In the genomic region with DNA sequence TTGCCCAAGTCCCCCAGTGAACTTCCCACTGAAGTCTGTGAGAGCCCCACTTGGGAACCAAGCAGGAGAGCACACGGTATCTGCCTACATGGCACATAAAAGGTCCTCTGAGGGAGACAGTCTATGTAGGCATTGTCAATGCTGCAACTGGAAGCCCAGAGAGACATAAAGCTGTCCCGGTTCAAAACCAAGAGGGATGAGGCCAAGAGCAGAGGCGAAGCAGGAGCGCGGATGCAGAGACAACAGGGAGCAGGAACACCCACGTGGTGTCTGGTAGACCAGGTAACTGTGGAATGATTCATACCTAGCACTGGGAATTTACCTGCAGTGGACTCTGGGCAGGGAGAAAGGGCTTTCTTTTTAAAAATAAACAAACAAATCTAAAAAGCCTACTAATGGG, we compare ENCODE assay signal across 34 cellular contexts.
"Had no signal": no experiment of that assay in that cellular context is flagged by ENCODE, and none has a peak within 500 bp of the region (broad histone marks: within the 10 kb centered on the region; RNA-seq: fewer than 3 reads in every experiment).

No MANE protein-coding gene starts in this region.

- H3K4me1 Mint-ChIP-seq: activated B cell treated with CpG ODN at 0.5 μM for 24 hours; activated CD4-positive, alpha-beta T cell treated with anti-CD3 and anti-CD28 coated beads, Interleukin-2, amount 10 ng/mL, durations not matched to agents 24 days and 14 days; activated CD8-positive, alpha-beta memory T cell treated with anti-CD3 and anti-CD28 coated beads, Interleukin-2, amount 10 ng/mL, durations not matched to agents 7 days and 5 days; activated naive CD4-positive, alpha-beta T cell treated with anti-CD3 and anti-CD28 coated beads, Interleukin-2, amount 10 ng/mL, durations not matched to agents 7 days and 5 days; activated naive CD4-positive, alpha-beta T cell treated with anti-CD3 and anti-CD28 coated beads, Interleukin-2, amount 50 U/mL, for 24 hours; activated naive CD8-positive, alpha-beta T cell treated with anti-CD3 and anti-CD28 coated beads, Interleukin-2, amount 10 ng/mL, durations not matched to agents 7 days and 5 days; activated naive CD8-positive, alpha-beta T cell treated with anti-CD3 and anti-CD28 coated beads, Interleukin-2, amount 50 U/mL, for 24 hours had no signal

- H3K27me3 Mint-ChIP-seq: activated B cell treated with CpG ODN at 0.5 μM for 24 hours; activated CD4-positive, alpha-beta memory T cell treated with anti-CD3 and anti-CD28 coated beads for 36 hours; activated CD4-positive, alpha-beta T cell treated with anti-CD3 and anti-CD28 coated beads, Interleukin-2, amount 10 ng/mL, durations not matched to agents 24 days and 14 days; activated CD8-positive, alpha-beta memory T cell treated with anti-CD3 and anti-CD28 coated beads, Interleukin-2, amount 10 ng/mL, durations not matched to agents 7 days and 5 days; activated naive CD4-positive, alpha-beta T cell treated with anti-CD3 and anti-CD28 coated beads, Interleukin-2, amount 10 ng/mL, durations not matched to agents 7 days and 5 days; activated naive CD4-positive, alpha-beta T cell treated with anti-CD3 and anti-CD28 coated beads, Interleukin-2, amount 50 U/mL, for 24 hours; activated naive CD8-positive, alpha-beta T cell treated with anti-CD3 and anti-CD28 coated beads, Interleukin-2, amount 10 ng/mL, durations not matched to agents 7 days and 5 days; activated naive CD8-positive, alpha-beta T cell treated with anti-CD3 and anti-CD28 coated beads, Interleukin-2, amount 50 U/mL, for 24 hours; activated T-cell treated with anti-CD3 and anti-CD28 coated beads, Interleukin-2, amount 50 U/mL, for 24 hours had no signal

- H3K27me3 ChIP-seq: body of pancreas, brain microvascular endothelial cell, breast epithelium had no signal

- H3K9me3 ChIP-seq: body of pancreas, breast epithelium had no signal

- H3K27ac ChIP-seq: body of pancreas, brain microvascular endothelial cell, breast epithelium, VCaP had no signal

- H3K4me3 Mint-ChIP-seq: activated B cell treated with CpG ODN at 0.5 μM for 24 hours; activated CD4-positive, alpha-beta memory T cell treated with anti-CD3 and anti-CD28 coated beads for 36 hours; activated CD4-positive, alpha-beta T cell treated with anti-CD3 and anti-CD28 coated beads, Interleukin-2, amount 10 ng/mL, durations not matched to agents 24 days and 14 days; activated CD8-positive, alpha-beta memory T cell treated with anti-CD3 and anti-CD28 coated beads, Interleukin-2, amount 10 ng/mL, durations not matched to agents 7 days and 5 days; activated CD8-positive, alpha-beta T cell treated with anti-CD3 and anti-CD28 coated beads, Interleukin-2, amount 10 ng/mL, durations not matched to agents 7 days and 5 days; activated naive CD4-positive, alpha-beta T cell treated with anti-CD3 and anti-CD28 coated beads, Interleukin-2, amount 10 ng/mL, durations not matched to agents 7 days and 5 days; activated naive CD4-positive, alpha-beta T cell treated with anti-CD3 and anti-CD28 coated beads, Interleukin-2, amount 50 U/mL, for 24 hours; activated naive CD8-positive, alpha-beta T cell; activated naive CD8-positive, alpha-beta T cell treated with anti-CD3 and anti-CD28 coated beads, Interleukin-2, amount 10 ng/mL, durations not matched to agents 7 days and 5 days; activated naive CD8-positive, alpha-beta T cell treated with anti-CD3 and anti-CD28 coated beads, Interleukin-2, amount 50 U/mL, for 24 hours; activated T-cell treated with anti-CD3 and anti-CD28 coated beads, Interleukin-2, amount 50 U/mL, for 24 hours; T-helper 1 cell treated with Interleukin-12 subunit alpha and Interleukin-12 subunit beta and Interleukin-4 antibody, amounts not matched to agents 30 μg/mL and 1 μg/mL, for 36 hours; T-helper 2 cell treated with Interferon-gamma antibody and Interleukin-4, amounts not matched to agents 5 μg/mL and 100 μg/mL, for 36 hours had no signal

- H3K9me3 Mint-ChIP-seq: activated B cell treated with CpG ODN at 0.5 μM for 24 hours; activated CD4-positive, alpha-beta memory T cell treated with anti-CD3 and anti-CD28 coated beads for 36 hours; activated CD4-positive, alpha-beta T cell treated with anti-CD3 and anti-CD28 coated beads, Interleukin-2, amount 10 ng/mL, durations not matched to agents 24 days and 14 days; activated naive CD4-positive, alpha-beta T cell treated with anti-CD3 and anti-CD28 coated beads, Interleukin-2, amount 10 ng/mL, durations not matched to agents 7 days and 5 days; activated naive CD4-positive, alpha-beta T cell treated with anti-CD3 and anti-CD28 coated beads, Interleukin-2, amount 50 U/mL, for 24 hours; activated naive CD8-positive, alpha-beta T cell treated with anti-CD3 and anti-CD28 coated beads, Interleukin-2, amount 50 U/mL, for 24 hours; activated T-cell treated with anti-CD3 and anti-CD28 coated beads, Interleukin-2, amount 50 U/mL, for 24 hours; activated T-helper 2 cell treated with anti-CD3 and anti-CD28 coated beads, Interferon-gamma antibody, Interleukin-2, Interleukin-4, amounts not matched to agents 10 μg/mL and 5 μg/mL and 100 μg/mL, durations not matched to agents 14 hours and 24 hours and 36 hours; T-helper 2 cell treated with Interferon-gamma antibody and Interleukin-4, amounts not matched to agents 5 μg/mL and 100 μg/mL, for 36 hours had no signal

- H3K27ac Mint-ChIP-seq: activated B cell treated with CpG ODN at 0.5 μM for 24 hours; activated CD4-positive, alpha-beta memory T cell treated with anti-CD3 and anti-CD28 coated beads for 36 hours; activated CD4-positive, alpha-beta T cell treated with anti-CD3 and anti-CD28 coated beads, Interleukin-2, amount 10 ng/mL, durations not matched to agents 24 days and 14 days; activated CD8-positive, alpha-beta memory T cell treated with anti-CD3 and anti-CD28 coated beads, Interleukin-2, amount 10 ng/mL, durations not matched to agents 7 days and 5 days; activated CD8-positive, alpha-beta T cell treated with anti-CD3 and anti-CD28 coated beads, Interleukin-2, amount 10 ng/mL, durations not matched to agents 7 days and 5 days; activated naive CD4-positive, alpha-beta T cell treated with anti-CD3 and anti-CD28 coated beads, Interleukin-2, amount 10 ng/mL, durations not matched to agents 7 days and 5 days; activated naive CD4-positive, alpha-beta T cell treated with anti-CD3 and anti-CD28 coated beads, Interleukin-2, amount 50 U/mL, for 24 hours; activated naive CD8-positive, alpha-beta T cell; activated naive CD8-positive, alpha-beta T cell treated with anti-CD3 and anti-CD28 coated beads, Interleukin-2, amount 10 ng/mL, durations not matched to agents 7 days and 5 days; activated naive CD8-positive, alpha-beta T cell treated with anti-CD3 and anti-CD28 coated beads, Interleukin-2, amount 50 U/mL, for 24 hours; activated T-cell treated with anti-CD3 and anti-CD28 coated beads, Interleukin-2, amount 50 U/mL, for 24 hours; activated T-helper 2 cell treated with anti-CD3 and anti-CD28 coated beads, Interferon-gamma antibody, Interleukin-2, Interleukin-4, amounts not matched to agents 10 μg/mL and 5 μg/mL and 100 μg/mL, durations not matched to agents 14 hours and 24 hours and 36 hours; T-helper 1 cell treated with Interleukin-12 subunit alpha and Interleukin-12 subunit beta and Interleukin-4 antibody, amounts not matched to agents 30 μg/mL and 1 μg/mL, for 36 hours; T-helper 2 cell treated with Interferon-gamma antibody and Interleukin-4, amounts not matched to agents 5 μg/mL and 100 μg/mL, for 36 hours had no signal

- H3K36me3 ChIP-seq: brain microvascular endothelial cell, breast epithelium had no signal

- ATAC-seq: activated CD8-positive, alpha-beta memory T cell treated with anti-CD3 and anti-CD28 coated beads, Interleukin-2, amount 10 ng/mL, durations not matched to agents 7 days and 5 days; activated CD8-positive, alpha-beta T cell treated with anti-CD3 and anti-CD28 coated beads, Interleukin-2, amount 10 ng/mL, durations not matched to agents 7 days and 5 days; activated naive CD8-positive, alpha-beta T cell treated with anti-CD3 and anti-CD28 coated beads, Interleukin-2, amount 50 U/mL, for 24 hours; body of pancreas had no signal

- DNase-seq: activated B cell treated with CpG ODN at 0.5 μM for 24 hours; activated CD4-positive, alpha-beta memory T cell treated with anti-CD3 and anti-CD28 coated beads for 36 hours; activated CD4-positive, alpha-beta T cell treated with anti-CD3 and anti-CD28 coated beads for 4 hours; activated CD4-positive, alpha-beta T cell treated with anti-CD3 and anti-CD28 coated beads, Interleukin-2, amount 10 ng/mL, durations not matched to agents 24 days and 14 days; activated CD4-positive, alpha-beta T cell treated with anti-CD3 and anti-CD28 coated beads, Interleukin-2, amount 50 U/mL, for 1 hour; activated CD4-positive, alpha-beta T cell treated with anti-CD3 and anti-CD28 coated beads, Interleukin-2, amount 50 U/mL, for 4 hours; activated CD4-positive, CD25-positive, alpha-beta regulatory T cell treated with anti-CD3 and anti-CD28 coated beads, Interleukin-2, amount 50 U/mL, for 72 hours; activated CD8-positive, alpha-beta memory T cell treated with anti-CD3 and anti-CD28 coated beads for 24 hours; activated CD8-positive, alpha-beta memory T cell treated with anti-CD3 and anti-CD28 coated beads, Interleukin-2, amount 10 ng/mL, durations not matched to agents 7 days and 5 days; activated CD8-positive, alpha-beta memory T cell treated with anti-CD3 and anti-CD28 coated beads, Interleukin-2, amount 50 U/mL, for 48 hours; activated CD8-positive, alpha-beta T cell treated with anti-CD3 and anti-CD28 coated beads, Interleukin-2, amount 10 ng/mL, durations not matched to agents 7 days and 5 days; activated effector memory CD4-positive, alpha-beta T cell treated with Interleukin-2 at 50 U/mL for 16 hours; activated gamma-delta T cell; activated naive CD4-positive, alpha-beta T cell treated with anti-CD3 and anti-CD28 coated beads, Interleukin-2, amount 10 ng/mL, durations not matched to agents 7 days and 5 days; activated naive CD4-positive, alpha-beta T cell treated with Interleukin-2 at 50 U/mL for 16 hours; activated naive CD8-positive, alpha-beta T cell treated with anti-CD3 and anti-CD28 coated beads, Interleukin-2, amount 10 ng/mL, durations not matched to agents 7 days and 5 days; activated naive CD8-positive, alpha-beta T cell treated with anti-CD3 and anti-CD28 coated beads, Interleukin-2, amount 50 U/mL, for 24 hours; activated T-cell treated with anti-CD3 and anti-CD28 coated beads, Interleukin-2, amount 50 U/mL, for 24 hours; activated T-cell treated with anti-CD3 and anti-CD28 coated beads, Interleukin-2, amount 50 U/mL, for 48 hours; amniotic stem cell; aorta; body of pancreas; brain microvascular endothelial cell; central memory CD4-positive, alpha-beta T cell; T-helper 1 cell; T-helper 2 cell; T-helper 9 cell had no signal

- H3K36me3 Mint-ChIP-seq: activated CD4-positive, alpha-beta memory T cell treated with anti-CD3 and anti-CD28 coated beads for 36 hours; activated CD8-positive, alpha-beta memory T cell treated with anti-CD3 and anti-CD28 coated beads, Interleukin-2, amount 10 ng/mL, durations not matched to agents 7 days and 5 days; activated naive CD4-positive, alpha-beta T cell treated with anti-CD3 and anti-CD28 coated beads, Interleukin-2, amount 10 ng/mL, durations not matched to agents 7 days and 5 days; activated naive CD4-positive, alpha-beta T cell treated with anti-CD3 and anti-CD28 coated beads, Interleukin-2, amount 50 U/mL, for 24 hours; activated naive CD8-positive, alpha-beta T cell; activated naive CD8-positive, alpha-beta T cell treated with anti-CD3 and anti-CD28 coated beads, Interleukin-2, amount 10 ng/mL, durations not matched to agents 7 days and 5 days had no signal

- H3K4me1 ChIP-seq: breast epithelium had no signal

- H3K4me3 ChIP-seq: body of pancreas, breast epithelium had no signal
